Comparison of ENCODE assay signal across 10 cellular contexts in the genomic region with DNA sequence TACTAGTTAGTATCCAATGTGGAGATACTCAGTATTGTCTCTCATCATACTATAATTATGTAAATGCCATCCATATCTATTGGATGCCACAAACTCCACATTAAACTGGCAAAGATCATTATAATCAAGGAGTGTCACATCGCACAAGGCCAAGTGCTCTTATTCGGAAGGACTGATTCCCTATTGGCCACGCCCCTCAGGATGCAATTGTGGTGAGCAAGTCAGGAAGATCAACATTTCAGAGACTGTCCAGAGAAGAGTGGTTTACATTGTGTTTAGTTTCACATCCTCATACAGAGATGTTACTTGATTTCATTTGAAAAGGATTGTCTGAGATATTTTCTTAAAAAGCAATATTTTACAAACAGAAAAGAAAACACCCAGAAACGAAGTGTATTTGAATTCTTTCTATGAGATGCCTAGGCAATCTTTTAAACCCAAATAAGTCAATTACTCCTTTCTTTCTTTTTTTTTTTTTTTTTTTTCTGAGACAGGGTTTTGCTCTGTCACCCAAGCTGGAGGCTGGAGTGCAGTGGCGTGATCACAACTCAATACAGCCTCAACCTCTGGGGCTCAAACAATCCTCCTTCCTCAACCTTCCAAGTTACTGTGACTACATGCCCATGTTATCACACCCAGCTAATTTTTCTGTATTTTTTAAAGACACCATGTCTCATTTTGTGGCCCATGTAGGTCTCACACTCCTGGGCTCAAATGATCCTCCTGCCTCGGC.
DNase-seq lines count a peak whose midpoint lies in the region; ATAC-seq, FAIRE-seq and TF ChIP-seq lines count a peak whose summit lies in the region.
"Had no signal": no experiment of that assay in that cellular context is flagged by ENCODE, and none has a peak within 500 bp of the region (broad histone marks: within the 10 kb centered on the region; RNA-seq: fewer than 3 reads in every experiment).

No MANE protein-coding gene starts in this region.

- no peak overlapping the region for H2AFZ ChIP-seq in fibroblast of lung (ENCODE audit: low read length)

- FAIRE-seq in HTR-8/SVneo (lab: Jason Lieb, UNC): peak; percentile 38

- no peaks in the 10 kb centered on the region for H3K27me3 Mint-ChIP-seq in glutamatergic neuron (ENCODE audit: unreplicated experiment)

- ATAC-seq in GM21390 (IDR thresholded peaks at IDR 0.05; ENCODE audit: unreplicated experiment) (peak; percentile 71), HG03045 (IDR thresholded peaks at IDR 0.05; ENCODE audit: unreplicated experiment) (no peak)
- ATAC-seq: activated CD8-positive, alpha-beta T cell treated with anti-CD3 and anti-CD28 coated beads, Interleukin-2, amount 10 ng/mL, durations not matched to agents 7 days and 5 days had no signal

- peaks cover 1% of the 10 kb centered on the region for H3K4me1 Mint-ChIP-seq in glutamatergic neuron (ENCODE audit: low read depth, unreplicated experiment)

- TF ChIP-seq CTCF in fibroblast of lung (conservative IDR thresholded peaks at IDR 0.05 in 1 of 2, IDR thresholded peaks at IDR 0.05 in 1 of 2; ENCODE audit: low read depth in 1 of 2, low read length in 2 of 2): no peak
- no peak for TF ChIP-seq CTCF in glutamatergic neuron (IDR thresholded peaks at IDR 0.05; ENCODE audit: partially characterized antibody, unreplicated experiment)

- no peaks in the 10 kb centered on the region for H3K79me2 ChIP-seq in fibroblast of lung (ENCODE audit: control insufficient read depth, insufficient read depth, low read length)

- no peak overlapping the region for H3K4me3 Mint-ChIP-seq in glutamatergic neuron (ENCODE audit: unreplicated experiment)
- H3K4me3 Mint-ChIP-seq: activated CD8-positive, alpha-beta T cell treated with anti-CD3 and anti-CD28 coated beads, Interleukin-2, amount 10 ng/mL, durations not matched to agents 7 days and 5 days had no signal

- H3K27ac ChIP-seq in fibroblast of lung (ENCODE audit: insufficient read depth, low read length): no peak overlapping the region

- H4K20me1 ChIP-seq in fibroblast of lung (ENCODE audit: control insufficient read depth, extremely low read depth, insufficient read depth, low read length): no peaks in the 10 kb centered on the region

- H3K9me3 ChIP-seq in fibroblast of lung (ENCODE audit: control insufficient read depth, insufficient read depth, low read depth, low read length): no peaks in the 10 kb centered on the region
- H3K9me3 ChIP-seq: Caco-2 had no signal

- H3K36me3 ChIP-seq in fibroblast of lung (ENCODE audit: control insufficient read depth, insufficient read depth, low read length): no peaks in the 10 kb centered on the region

- no peak overlapping the region for H3K4me2 ChIP-seq in fibroblast of lung (ENCODE audit: extremely low read depth, insufficient read depth, low read length)

- DNase-seq in AG20443 (ENCODE audit: low spot score) (peak; percentile 14), HTR-8/SVneo (ENCODE audit: insufficient read length, low spot score) (peak; percentile 35), fibroblast of lung (ENCODE audit: low read depth in 2 of 2) (peak; percentile 17 to 48), NCI-H146 treated with DMSO at 0.1 percent for 48 hours (lab: John Stamatoyannopoulos, UW; ENCODE audit: unreplicated experiment) (no peak), glutamatergic neuron (no peak)
- no peak for DNase-seq in activated naive CD4-positive, alpha-beta T cell (lab: John Stamatoyannopoulos, UW)
- DNase-seq: activated CD8-positive, alpha-beta T cell treated with anti-CD3 and anti-CD28 coated beads, Interleukin-2, amount 10 ng/mL, durations not matched to agents 7 days and 5 days; Caco-2 had no signal

- H3K36me3 Mint-ChIP-seq in glutamatergic neuron (ENCODE audit: unreplicated experiment): no peaks in the 10 kb centered on the region

- no peak overlapping the region for H3K9ac ChIP-seq in fibroblast of lung (ENCODE audit: insufficient read depth, low read length)

- no peaks in the 10 kb centered on the region for H3K4me1 ChIP-seq in fibroblast of lung (ENCODE audit: control insufficient read depth, extremely low read depth, insufficient read depth, low read length)
- H3K4me1 ChIP-seq: Caco-2 had no signal

- no peaks in the 10 kb centered on the region for H3K9me3 Mint-ChIP-seq in glutamatergic neuron (ENCODE audit: unreplicated experiment)

- H3K4me3 ChIP-seq in fibroblast of lung (replicated peaks in 1 of 4; ENCODE audit: control extremely low read depth in 1 of 4, insufficient read depth in 1 of 4, low read depth in 3 of 4, low read length in 4 of 4): no peak overlapping the region

- H3K27ac Mint-ChIP-seq in glutamatergic neuron (ENCODE audit: unreplicated experiment): no peak overlapping the region
- H3K27ac Mint-ChIP-seq: activated CD8-positive, alpha-beta T cell treated with anti-CD3 and anti-CD28 coated beads, Interleukin-2, amount 10 ng/mL, durations not matched to agents 7 days and 5 days had no signal

- H3K27me3 ChIP-seq in fibroblast of lung (ENCODE audit: control insufficient read depth, insufficient read depth, low read length): no peaks in the 10 kb centered on the region

Comparison
In these comparisons a context has a peak if more than half of its experiments do, and no peak if none do; other contexts are left out.
1. DNase-seq: peak in AG20443 (single experiment), HTR-8/SVneo (single experiment) and fibroblast of lung (2 of 2); none in NCI-H146 treated with DMSO at 0.1 percent for 48 hours (single experiment), glutamatergic neuron (single experiment) and activated naive CD4-positive, alpha-beta T cell (0 of 4).